In genomic region chr7:77327932-77328628, GRCh38 we compare ENCODE assay signal across 9 cellular contexts.
A peak's percentile ranks its signal among the peaks of the same experiment; 100 is the strongest.
DNase-seq lines count a peak whose midpoint lies in the region; ATAC-seq and TF ChIP-seq lines count a peak whose summit lies in the region.
"Had no signal": no experiment of that assay in that cellular context is flagged by ENCODE, and none has a peak within 500 bp of the region (broad histone marks: within the 10 kb centered on the region; RNA-seq: fewer than 3 reads in every experiment).

No MANE protein-coding gene starts in this region.

- no peaks in the 10 kb centered on the region for H3K9me3 Mint-ChIP-seq in activated CD4-positive, alpha-beta memory T cell treated with anti-CD3 and anti-CD28 coated beads for 36 hours

- no peak for TF ChIP-seq POLR2A in uterus (IDR thresholded peaks at IDR 0.05)

- no peak overlapping the region for H3K27ac Mint-ChIP-seq in activated CD4-positive, alpha-beta memory T cell treated with anti-CD3 and anti-CD28 coated beads for 36 hours

- no peaks in the 10 kb centered on the region for H3K36me3 ChIP-seq in uterus
- H3K36me3 ChIP-seq: ovary had no signal

- TF ChIP-seq CTCF in uterus (IDR thresholded peaks at IDR 0.05) (no peak), GM10266 (IDR thresholded peaks at IDR 0.05; ENCODE audit: control insufficient read depth, insufficient read depth, low read depth, missing control alignments) (no peak)

- no peaks in the 10 kb centered on the region for H3K36me3 Mint-ChIP-seq in activated CD4-positive, alpha-beta memory T cell treated with anti-CD3 and anti-CD28 coated beads for 36 hours

- no peak overlapping the region for H3K4me3 ChIP-seq in uterus
- H3K4me3 ChIP-seq: ovary had no signal

- POLR2A ChIA-PET in activated CD4-positive, alpha-beta memory T cell treated with anti-CD3 and anti-CD28 coated beads for 36 hours (lab: Charles Lee) = interaction anchor here (1.1 kb wide), 1 partner anchor 62 kb away, joined by 4 read pairs; no protein-coding TSS in a partner anchor

- no peaks in the 10 kb centered on the region for H3K27me3 ChIP-seq in uterus
- H3K27me3 ChIP-seq: ovary had no signal

- H3K4me1 Mint-ChIP-seq in activated CD4-positive, alpha-beta memory T cell treated with anti-CD3 and anti-CD28 coated beads for 36 hours (ENCODE audit: low read depth) = peaks cover 51% of the 10 kb centered on the region

- no peak overlapping the region for H3K4me3 Mint-ChIP-seq in activated CD4-positive, alpha-beta memory T cell treated with anti-CD3 and anti-CD28 coated beads for 36 hours

- intact Hi-C loops in Right ventricle myocardium inferior (cut with DNase I) = loop anchor here (5.0 kb wide), 1 partner anchor 206 kb away; the partner anchor contains the start of gene CCDC146
- intact Hi-C loops in cardiac septum (cut with DNase I) = no loop called here
- intact Hi-C loops in activated CD4-positive, alpha-beta memory T cell treated with anti-CD3 and anti-CD28 coated beads for 36 hours (cut with micrococcal nuclease) = no loop called here
- intact Hi-C loops in left cardiac atrium (cut with DNase I) = loop anchor here in 1 of 2 donors (5.0 kb wide), 1 partner anchor 71 kb away; no protein-coding TSS in a partner anchor
- intact Hi-C loops in uterus (cut with DNase I; ENCODE audit: low total_unique reads) = no loop called here

- ATAC-seq in Right ventricle myocardium inferior (peak; percentile 33), left cardiac atrium (peak; percentile 15 to 41), esophagus mucosa (no peak)

- DNase-seq in Right ventricle myocardium inferior (ENCODE audit: missing footprints) = no peak
- no peak for DNase-seq in cardiac septum (ENCODE audit: low spot score)
- peak; percentile 49 for DNase-seq in activated CD4-positive, alpha-beta memory T cell treated with anti-CD3 and anti-CD28 coated beads for 36 hours
- DNase-seq in left cardiac atrium = peak; percentile 28
- DNase-seq in uterus = no peak
- DNase-seq in GM10266 (ENCODE audit: extremely low spot score) = no peak
- DNase-seq in NCI-H524 treated with DMSO at 0.1 percent for 48 hours (lab: John Stamatoyannopoulos, UW) = no peak

- H3K9me3 ChIP-seq in uterus = no peaks in the 10 kb centered on the region
- H3K9me3 ChIP-seq: ovary had no signal

- CTCF ChIA-PET in activated CD4-positive, alpha-beta memory T cell treated with anti-CD3 and anti-CD28 coated beads for 36 hours (lab: Charles Lee) = interaction anchor here (0.9 to 2.1 kb wide), 3 partner anchors 27 to 80 kb away, joined by 3 to 11 read pairs (median 3); no protein-coding TSS in a partner anchor

- H3K4me1 ChIP-seq in uterus = peaks cover 3 to 8% of the 10 kb centered on the region in 2 donors

- no peaks in the 10 kb centered on the region for H3K27me3 Mint-ChIP-seq in activated CD4-positive, alpha-beta memory T cell treated with anti-CD3 and anti-CD28 coated beads for 36 hours

- peak overlapping the region; percentile 61 to 69 for H3K27ac ChIP-seq in uterus

Comparison
In these comparisons a context has a peak if more than half of its experiments do, and no peak if none do; other contexts are left out.
1. DNase-seq: peak in activated CD4-positive, alpha-beta memory T cell treated with anti-CD3 and anti-CD28 coated beads for 36 hours (single experiment) and left cardiac atrium (single experiment); none in Right ventricle myocardium inferior (single experiment), cardiac septum (single experiment), uterus (0 of 2), GM10266 (single experiment) and NCI-H524 treated with DMSO at 0.1 percent for 48 hours (single experiment).